Comparison of ENCODE assay signal across 8 cellular contexts in the genomic region with DNA sequence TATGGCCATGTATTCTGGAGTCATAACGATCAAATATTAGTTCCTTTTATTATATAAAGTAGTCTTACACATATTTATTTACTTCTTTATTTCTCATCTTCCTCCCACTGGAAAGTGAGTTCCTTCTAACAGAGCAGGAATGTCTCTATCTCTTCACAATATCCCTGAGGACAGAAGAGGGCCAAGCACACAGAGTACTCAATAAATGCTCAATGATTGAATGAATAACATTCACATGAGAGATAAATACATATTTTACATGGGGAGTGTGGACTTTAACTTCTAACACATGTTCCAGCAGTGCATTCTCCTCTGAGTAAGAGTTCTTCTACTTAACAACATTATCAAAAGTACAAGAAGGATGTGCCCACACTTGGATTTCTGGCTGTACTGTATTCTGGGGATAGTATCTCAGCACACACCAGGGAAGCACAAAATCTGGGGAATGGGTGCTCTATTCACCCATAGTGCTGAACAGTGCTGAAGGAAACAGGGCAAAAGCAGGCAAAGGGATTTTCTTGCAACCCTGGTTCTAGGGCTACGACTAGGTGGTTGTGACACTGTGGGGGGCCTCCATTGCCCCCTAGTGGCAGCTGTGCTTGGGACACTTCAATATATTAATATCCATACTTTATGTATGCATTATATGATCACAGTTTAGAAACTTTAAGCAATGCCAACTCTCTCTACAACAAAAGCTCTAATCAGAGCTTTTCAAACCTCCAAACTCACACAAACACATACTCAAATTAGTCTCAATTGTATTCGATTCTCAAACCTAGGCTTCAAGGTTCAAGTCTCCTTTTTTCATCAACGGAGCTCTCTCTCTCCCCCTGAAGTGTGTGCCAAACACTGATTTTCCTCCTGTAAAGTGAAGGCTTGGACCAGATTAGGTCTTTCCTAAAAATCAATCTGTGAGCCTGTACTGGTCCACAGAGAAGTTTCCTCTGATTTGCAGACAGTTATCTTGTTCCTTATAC.
A peak's percentile ranks its signal among the peaks of the same experiment; 100 is the strongest.
DNase-seq lines count a peak whose midpoint lies in the region; ATAC-seq and TF ChIP-seq lines count a peak whose summit lies in the region.

No MANE protein-coding gene starts in this region.

- H3K9me3 ChIP-seq in PC-9 (ENCODE audit: insufficient read depth, low read depth) (no peaks in the 10 kb centered on the region), gastrocnemius medialis (no peaks in the 10 kb centered on the region)

- no peaks in the 10 kb centered on the region for H3K9me2 ChIP-seq in PC-9 (ENCODE audit: insufficient read depth)

- no peaks in the 10 kb centered on the region for H3K79me2 ChIP-seq in PC-9 (ENCODE audit: low read depth)

- H3K27me3 Mint-ChIP-seq in CD14-positive monocyte (ENCODE audit: low read depth in 3 of 3) = peaks cover 0 to 2% (median 2%) of the 10 kb centered on the region in 3 donors

- H3F3A ChIP-seq in PC-9 (ENCODE audit: insufficient read depth, low read depth) = no peaks in the 10 kb centered on the region

- no peaks in the 10 kb centered on the region for H3K36me3 Mint-ChIP-seq in CD14-positive monocyte

- H3K27ac ChIP-seq in PC-9 (no peak overlapping the region), gastrocnemius medialis (no peak overlapping the region)

- peak overlapping the region in 3 of 7 donors; percentile 6 to 29 (median 21) for H3K27ac Mint-ChIP-seq in CD14-positive monocyte

- TF ChIP-seq POLR2A in gastrocnemius medialis (IDR thresholded peaks at IDR 0.05) = no peak

- peaks cover 22% of the 10 kb centered on the region for H3K4me1 Mint-ChIP-seq in CD14-positive monocyte

- peaks cover 0 to 4% (median 2%) of the 10 kb centered on the region in 7 donors for H3K9me3 Mint-ChIP-seq in CD14-positive monocyte

- H3K4me3 Mint-ChIP-seq in CD14-positive monocyte = no peak overlapping the region

- POLR2A ChIA-PET in PC-9 (lab: Charles Lee; ENCODE audit: unreplicated experiment) = no interaction called here

- no peaks in the 10 kb centered on the region for H3K27me3 ChIP-seq in PC-9 (ENCODE audit: insufficient read depth, low read depth)
- no peaks in the 10 kb centered on the region for H3K27me3 ChIP-seq in gastrocnemius medialis

- CTCF ChIA-PET in PC-9 (lab: Charles Lee) = interaction anchor here (1.0 kb wide), 1 partner anchor 225 kb away, joined by 3 read pairs; no protein-coding TSS in a partner anchor

- H3K4me3 ChIP-seq in PC-9 (no peak overlapping the region), gastrocnemius medialis (no peak overlapping the region)

- BruUV-seq in PC-9 (replicated peaks; lab: Mats Ljungman, UMichigan) = no TSS peak

- no peak overlapping the region for H2AFZ ChIP-seq in PC-9

- no peak overlapping the region for H3K4me2 ChIP-seq in PC-9

- intact Hi-C loops in CD14-positive monocyte (cut with micrococcal nuclease) = no loop called here
- intact Hi-C loops in PC-9 (cut with micrococcal nuclease; ENCODE audit: unreplicated experiment) = loop anchor here (1.0 kb wide), 1 partner anchor 225 kb away; no protein-coding TSS in a partner anchor
- intact Hi-C loops in head of caudate nucleus (cut with DNase I) = no loop called here
- intact Hi-C loops in gastrocnemius medialis (cut with DNase I; ENCODE audit: low total_unique reads) = no loop called here

- peak; percentile 92 for TF ChIP-seq CTCF in CD14-positive monocyte (IDR thresholded peaks at IDR 0.05)
- TF ChIP-seq CTCF in PC-9 (conservative IDR thresholded peaks at IDR 0.05) = peak; percentile 86
- TF ChIP-seq CTCF in gastrocnemius medialis (IDR thresholded peaks at IDR 0.05 in 4 of 5, conservative IDR thresholded peaks at IDR 0.05 in 1 of 5) = peak; percentile 28 to 74 (median 56)

- no peaks in the 10 kb centered on the region for H3K36me3 ChIP-seq in PC-9 (ENCODE audit: low read depth)
- no peaks in the 10 kb centered on the region for H3K36me3 ChIP-seq in gastrocnemius medialis

- peak; percentile 81 for ATAC-seq in GM18873 (IDR thresholded peaks at IDR 0.05; ENCODE audit: low FRiP score, unreplicated experiment)
- peak; percentile 80 for ATAC-seq in HG03097 (IDR thresholded peaks at IDR 0.05; ENCODE audit: low FRiP score, unreplicated experiment)
- ATAC-seq in gastrocnemius medialis = no peak

- peak; percentile 48 for DNase-seq in CD14-positive monocyte (ENCODE audit: low spot score)
- peak in 1 of 2 experiments; percentile 27 for DNase-seq in PC-9
- peak; percentile 37 for DNase-seq in activated T-helper 9 cell treated with anti-CD3 and anti-CD28 coated beads, Interleukin-2, amount 50 U/mL, for 16 hours (ENCODE audit: low read depth)
- peak in 40 of 42 donors; percentile 13 to 83 (median 46) for DNase-seq in head of caudate nucleus
- DNase-seq in gastrocnemius medialis = peak in 1 of 2 donors; percentile 13
- DNase-seq in NCI-H187 treated with DMSO at 0.1 percent for 48 hours (lab: John Stamatoyannopoulos, UW) = no peak

- in situ Hi-C loops in gastrocnemius medialis (cut with MboI; ENCODE audit: low sequenced_read_pairs in 4 of 4) = no loop called here

- no peaks in the 10 kb centered on the region for H4K20me1 ChIP-seq in PC-9 (ENCODE audit: insufficient read depth)

- H3K4me1 ChIP-seq in PC-9 (replicated peaks; ENCODE audit: insufficient read depth) (no peaks in the 10 kb centered on the region), gastrocnemius medialis (no peaks in the 10 kb centered on the region)

Comparison
In these comparisons a context has a peak if more than half of its experiments do, and no peak if none do; other contexts are left out.
1. ATAC-seq: peak in GM18873 (single experiment) and HG03097 (single experiment); none in gastrocnemius medialis (0 of 2).
2. Peak in every context shown above with its lines, with median percentiles within 50 percentile points of each other: CTCF ChIP-seq.